ENCODE assay signal across 14 cellular contexts in the genomic region with DNA sequence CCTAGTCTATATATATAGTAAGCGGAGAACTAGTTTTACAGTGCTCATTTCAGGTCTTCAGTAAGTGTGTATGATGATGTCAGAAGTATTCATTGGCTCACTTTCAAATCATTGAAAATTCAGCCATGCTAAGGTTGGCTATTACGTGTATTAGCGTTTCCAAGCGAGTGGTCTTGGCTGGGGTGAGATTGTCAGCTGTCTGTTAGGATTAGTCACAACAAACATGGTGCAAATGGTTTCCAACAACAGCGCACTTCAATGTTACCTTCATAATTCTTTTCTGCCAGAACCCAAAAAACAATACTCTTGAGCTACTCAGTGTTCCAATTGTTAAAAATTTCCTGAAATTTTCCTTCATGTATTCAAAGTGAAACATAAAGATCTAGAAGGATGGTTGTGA.
DNase-seq lines count a peak whose midpoint lies in the region; ATAC-seq and TF ChIP-seq lines count a peak whose summit lies in the region.
"Had no signal": no experiment of that assay in that cellular context is flagged by ENCODE, and none has a peak within 500 bp of the region (broad histone marks: within the 10 kb centered on the region; RNA-seq: fewer than 3 reads in every experiment).

No MANE protein-coding gene starts in this region.

- DNase-seq in DMS 273 (lab: John Stamatoyannopoulos, UW; ENCODE audit: unreplicated experiment): peak; percentile 7
- no peak for DNase-seq in DMS 273 treated with DMSO at 0.1 percent for 48 hours (lab: John Stamatoyannopoulos, UW)
- no peak for DNase-seq in dorsolateral prefrontal cortex
- no peak for DNase-seq in lower lobe of right lung
- no peak for DNase-seq in thyroid gland
- DNase-seq in GM10266 (ENCODE audit: extremely low spot score): no peak
- no peak for DNase-seq in NCI-H2196 (lab: John Stamatoyannopoulos, UW; ENCODE audit: unreplicated experiment)
- no peak for DNase-seq in stimulated activated CD8-positive, alpha-beta memory T cell treated with anti-CD3 and anti-CD28 coated beads, Interleukin-4, amount 100 ng/mL, for 48 hours
- DNase-seq: activated B cell treated with CpG ODN at 0.5 μM for 24 hours, activated gamma-delta T cell, NCI-H1694, Peyer's patch had no signal

- TF ChIP-seq POLR2A in thyroid gland (IDR thresholded peaks at IDR 0.05): no peak

- H3K36me3 ChIP-seq in lower lobe of right lung (peaks cover 22% of the 10 kb centered on the region), thyroid gland (no peaks in the 10 kb centered on the region)
- H3K36me3 ChIP-seq: Peyer's patch had no signal

- no peak for ATAC-seq in lower lobe of right lung
- ATAC-seq: natural killer cell treated with Interleukin-12 subunit alpha and Interleukin-12 subunit beta and Interleukin-15 and Interleukin-18, amount 100 ng/mL, for 72 hours had no signal

- TF ChIP-seq CTCF in dorsolateral prefrontal cortex (IDR thresholded peaks at IDR 0.05 in 54 of 56, conservative IDR thresholded peaks at IDR 0.05 in 2 of 56; ENCODE audit: low read depth in 1 of 56, partially characterized antibody in 56 of 56) (no peak), lower lobe of right lung (IDR thresholded peaks at IDR 0.05) (no peak), thyroid gland (IDR thresholded peaks at IDR 0.05) (no peak), GM10266 (IDR thresholded peaks at IDR 0.05; ENCODE audit: control insufficient read depth, insufficient read depth, low read depth, missing control alignments) (no peak)

- H3K9me3 ChIP-seq in lower lobe of right lung (no peaks in the 10 kb centered on the region), thyroid gland (no peaks in the 10 kb centered on the region)
- H3K9me3 ChIP-seq: Peyer's patch had no signal

- H3K27me3 ChIP-seq in dorsolateral prefrontal cortex (no peaks in the 10 kb centered on the region), lower lobe of right lung (ENCODE audit: low read depth) (no peaks in the 10 kb centered on the region), thyroid gland (no peaks in the 10 kb centered on the region)
- H3K27me3 ChIP-seq: Peyer's patch had no signal

- H3K4me1 ChIP-seq in lower lobe of right lung (peaks cover 40% of the 10 kb centered on the region), thyroid gland (peaks cover 21 to 37% of the 10 kb centered on the region in 2 donors)

- intact Hi-C loops in dorsolateral prefrontal cortex (cut with DNase I): loop anchor here (5.0 to 10.0 kb wide), 4 partner anchors 57 to 97 kb away; no protein-coding TSS in a partner anchor
- intact Hi-C loops in lower lobe of right lung (cut with DNase I): no loop called here
- intact Hi-C loops in thyroid gland (cut with DNase I): no loop called here

- WGBS in thyroid gland, 2 donors: 77 to 87% methylated on average over 5 of the region's 5 CpGs

- H3K4me3 ChIP-seq in dorsolateral prefrontal cortex (peak overlapping the region in 32 of 59 donors; percentile 1 to 90 (median 80)), lower lobe of right lung (no peak overlapping the region), thyroid gland (replicated peaks in 1 of 3) (no peak overlapping the region)

- H3K27ac ChIP-seq in dorsolateral prefrontal cortex (peak overlapping the region; percentile 7 to 98 (median 94)), lower lobe of right lung (peak overlapping the region; percentile 13), thyroid gland (peak overlapping the region; percentile 91 to 100 (median 100))
- H3K27ac ChIP-seq: 22Rv1 had no signal

Comparison
In these comparisons a context has a peak if more than half of its experiments do, and no peak if none do; other contexts are left out.
1. H3K27ac ChIP-seq: peak in every context shown above with its lines; median percentile 100 in thyroid gland; 94 in dorsolateral prefrontal cortex; 13 in lower lobe of right lung.
2. H3K4me3 ChIP-seq: peak in dorsolateral prefrontal cortex (32 of 59); none in lower lobe of right lung (single experiment) and thyroid gland (0 of 3).
3. intact Hi-C loops: an anchor here in dorsolateral prefrontal cortex (5.0 to 10.0 kb wide); none called in lower lobe of right lung and thyroid gland.